In the genomic region with DNA sequence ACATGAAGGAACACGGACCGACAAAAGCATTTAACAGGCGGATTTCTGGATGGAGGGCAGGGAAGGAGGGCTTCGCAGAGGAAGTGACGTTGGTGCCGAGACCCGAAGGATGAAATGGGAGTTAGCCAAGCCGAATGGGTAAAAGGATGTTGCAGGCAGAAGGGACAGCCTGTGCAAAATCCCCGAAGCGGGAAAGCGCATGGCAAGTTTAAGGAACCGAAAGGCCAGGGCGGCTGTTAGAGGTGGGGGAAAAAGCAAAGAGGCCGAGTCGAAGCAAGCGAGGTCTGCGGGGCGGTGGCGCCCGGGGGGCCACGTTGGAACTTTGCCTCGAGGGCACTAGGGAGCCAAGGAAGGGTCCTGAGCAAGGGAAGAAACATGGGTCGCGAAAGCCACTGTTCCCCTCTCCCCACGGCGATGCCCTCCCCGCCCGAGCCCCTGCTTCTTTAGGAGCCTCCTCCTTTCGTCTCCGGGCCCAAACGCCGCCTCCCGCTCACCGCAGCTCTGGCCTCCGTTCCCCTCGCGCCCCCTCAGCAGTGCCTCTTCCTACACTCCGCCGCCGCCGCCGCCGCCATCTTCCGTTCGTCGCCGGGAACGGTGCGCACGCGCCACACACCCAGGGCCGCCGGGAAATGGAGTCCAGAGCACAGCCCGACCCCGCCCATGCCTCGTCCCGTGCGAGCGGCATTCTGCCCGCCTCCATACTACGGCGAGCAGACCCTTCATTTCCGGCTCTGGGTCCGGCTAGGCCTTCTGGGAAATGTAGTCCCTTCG, we compare ENCODE assay signal across 8 cellular contexts. TPM values are rescaled to one million over a fixed set of nuclear protein-coding genes. Genes with fewer than 3 reads are reported as not detected.
DNase-seq lines count a peak whose midpoint lies in the region; ATAC-seq and TF ChIP-seq lines count a peak whose summit lies in the region.

A gene (minus strand): TSS at position 584 of the 771 bp plus-strand sequence. CDS start 8,652 bp downstream, outside the sequence.

- TF ChIP-seq POLR2A in GM15510 (IDR thresholded peaks at IDR 0.05; ENCODE audit: borderline replicate concordance, extremely low read depth, insufficient read length): peak; percentile 69
- TF ChIP-seq POLR2A in prostate gland (IDR thresholded peaks at IDR 0.05): peak; percentile 79

- H3K4me1 ChIP-seq in left ventricle myocardium inferior (peaks cover 38% of the 10 kb centered on the region), prostate gland (replicated peaks) (peaks cover 3% of the 10 kb centered on the region), urinary bladder (ENCODE audit: insufficient read depth) (no peaks in the 10 kb centered on the region)

- intact Hi-C loops in left ventricle myocardium inferior (cut with micrococcal nuclease): no loop called here
- intact Hi-C loops in prostate gland (cut with DNase I): loop anchor here (2.0 kb wide), 1 partner anchor 24 kb away; a partner anchor contains a TSS

- H3K9me3 ChIP-seq in left ventricle myocardium inferior (replicated peaks) (no peaks in the 10 kb centered on the region), prostate gland (no peaks in the 10 kb centered on the region)

- H3K27ac ChIP-seq in angular gyrus (ENCODE audit: low read depth, low read length) (peak within 1 kb of the TSS; percentile 92), left ventricle myocardium inferior (replicated peaks) (peak within 1 kb of the TSS; percentile 93), prostate gland (peak within 1 kb of the TSS; percentile 91 to 94), urinary bladder (ENCODE audit: low read depth) (peak within 1 kb of the TSS; percentile 76)

- peak; percentile 94 for ATAC-seq in HG02885 (IDR thresholded peaks at IDR 0.05; ENCODE audit: poor library complexity, unreplicated experiment)

- H3K27me3 ChIP-seq in left ventricle myocardium inferior (ENCODE audit: low read depth) (peaks cover 40% of the 10 kb centered on the region), prostate gland (replicated peaks; ENCODE audit: insufficient read depth) (no peaks in the 10 kb centered on the region)

- H3K4me3 ChIP-seq in left ventricle myocardium inferior (peak within 1 kb of the TSS; percentile 98), prostate gland (peak within 1 kb of the TSS; percentile 89 to 90), urinary bladder (ENCODE audit: low read depth, low read length) (peak within 1 kb of the TSS; percentile 71)

- H3K36me3 ChIP-seq in left ventricle myocardium inferior (peaks cover 29% of the 10 kb centered on the region), prostate gland (no peaks in the 10 kb centered on the region), urinary bladder (ENCODE audit: insufficient read depth) (peaks cover 2% of the 10 kb centered on the region)

- TF ChIP-seq CTCF in left ventricle myocardium inferior (IDR thresholded peaks at IDR 0.05; ENCODE audit: borderline replicate concordance) (no peak), prostate gland (IDR thresholded peaks at IDR 0.05) (peak in 3 of 4 experiments; percentile 13 to 32 (median 31))

- WGBS in prostate gland: under 1% methylated on average over 65 of the region's 65 CpGs
- under 1% methylated on average over 65 of the region's 65 CpGs for WGBS in urinary bladder

- DNase-seq in NCI-H187 (lab: John Stamatoyannopoulos, UW): peak; percentile 92 to 98
- DNase-seq in T-helper 2 cell: peak; percentile 97 to 99 (median 98)
- peak; percentile 99 for DNase-seq in left ventricle myocardium inferior
- DNase-seq in prostate gland (ENCODE audit: low spot score): peak; percentile 98

RNA-seq across cellular contexts. Expression of the gene that starts here (rescaled TPM):
- total RNA-seq in left ventricle myocardium inferior (35.9 TPM), prostate gland (100 to 1,000 TPM in 1 of 2 donors, 10 to 100 TPM in 1; 76.4 to 104 TPM), urinary bladder (22.5 TPM)
- polyA plus RNA-seq in urinary bladder: 38.9 TPM

Comparison
In these comparisons a context has a peak if more than half of its experiments do, and no peak if none do; other contexts are left out.
1. Peak in every context shown above with its lines: DNase-seq, ATAC-seq, H3K4me3 ChIP-seq and H3K27ac ChIP-seq.